10 cellular contexts compared by ENCODE assay signal in the genomic region with DNA sequence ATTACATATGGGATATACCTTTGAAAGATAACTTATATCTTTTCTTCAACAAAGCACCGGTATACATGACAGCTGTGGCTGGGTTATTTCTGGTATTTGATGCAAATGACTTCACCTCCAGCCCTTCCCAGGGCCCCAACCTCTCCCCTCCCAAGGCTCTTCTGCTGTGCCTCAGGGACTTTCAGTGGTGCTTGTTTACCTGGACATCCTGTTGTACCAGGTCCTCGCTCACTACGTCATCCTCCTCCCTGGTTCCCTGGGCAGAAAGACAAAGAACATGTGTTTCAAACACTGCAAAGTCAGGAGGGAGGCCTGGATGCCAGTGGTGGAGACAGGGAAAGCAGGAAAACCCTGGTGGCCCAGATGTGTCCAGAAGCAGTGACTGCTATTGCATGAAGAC. TPM values are rescaled to one million over a fixed set of nuclear protein-coding genes. Genes with fewer than 3 reads are reported as not detected.
DNase-seq lines count a peak whose midpoint lies in the region; ATAC-seq and TF ChIP-seq lines count a peak whose summit lies in the region.
"Had no signal": no experiment of that assay in that cellular context is flagged by ENCODE, and none has a peak within 500 bp of the region (broad histone marks: within the 10 kb centered on the region; RNA-seq: fewer than 3 reads in every experiment).

No MANE protein-coding gene starts in this region.

- H3K36me3 ChIP-seq in CD8-positive, alpha-beta memory T cell (ENCODE audit: insufficient read depth, low read length), result peaks cover 88% of the 10 kb centered on the region

- H3K9me3 Mint-ChIP-seq in CD8-positive, alpha-beta memory T cell, result no peaks in the 10 kb centered on the region
- no peaks in the 10 kb centered on the region for H3K9me3 Mint-ChIP-seq in activated naive CD8-positive, alpha-beta T cell treated with anti-CD3 and anti-CD28 coated beads for 36 hours
- H3K9me3 Mint-ChIP-seq in progenitor cell of endocrine pancreas (ENCODE audit: low read depth) (no peaks in the 10 kb centered on the region), WTC11 (no peaks in the 10 kb centered on the region)

- DNase-seq in CD8-positive, alpha-beta memory T cell, result no peak
- DNase-seq in activated naive CD8-positive, alpha-beta T cell treated with anti-CD3 and anti-CD28 coated beads for 36 hours, result no peak
- DNase-seq in NCI-H1436 (lab: John Stamatoyannopoulos, UW), result no peak
- DNase-seq in progenitor cell of endocrine pancreas (ENCODE audit: low spot score, unreplicated experiment), result no peak
- no peak for DNase-seq in superior temporal gyrus (ENCODE audit: extremely low spot score)
- no peak for DNase-seq in WTC11 (ENCODE audit: low spot score)
- DNase-seq: heart right ventricle, NCI-H2171 treated with DMSO at 0.1 percent for 48 hours had no signal

- no peak for TF ChIP-seq CTCF in progenitor cell of endocrine pancreas (IDR thresholded peaks at IDR 0.05; ENCODE audit: unreplicated experiment)
- no peak for TF ChIP-seq CTCF in WTC11 (IDR thresholded peaks at IDR 0.05)

- no peak overlapping the region for H3K27ac ChIP-seq in CD8-positive, alpha-beta memory T cell (ENCODE audit: low read depth, low read length)

- POLR2A ChIA-PET in CD8-positive, alpha-beta memory T cell (lab: Charles Lee), result interaction anchor here (0.5 kb wide), 1 partner anchor 122 kb away, joined by 3 read pairs; no protein-coding TSS in a partner anchor
- POLR2A ChIA-PET in WTC11 (lab: Charles Lee), result no interaction called here

- no peak overlapping the region for H3K4me3 Mint-ChIP-seq in CD8-positive, alpha-beta memory T cell
- H3K4me3 Mint-ChIP-seq in activated naive CD8-positive, alpha-beta T cell treated with anti-CD3 and anti-CD28 coated beads for 36 hours, result no peak overlapping the region
- H3K4me3 Mint-ChIP-seq in progenitor cell of endocrine pancreas (ENCODE audit: low read depth) (no peak overlapping the region), WTC11 (no peak overlapping the region)

- peaks cover 43% of the 10 kb centered on the region for H3K4me1 ChIP-seq in CD8-positive, alpha-beta memory T cell (ENCODE audit: insufficient read depth, low read length)

- no peaks in the 10 kb centered on the region for H3K27me3 ChIP-seq in CD8-positive, alpha-beta memory T cell (ENCODE audit: insufficient read depth, low read length, poor library complexity, severe bottlenecking)
- H3K27me3 ChIP-seq: heart right ventricle had no signal

- no peaks in the 10 kb centered on the region for H3K27me3 Mint-ChIP-seq in CD8-positive, alpha-beta memory T cell
- no peaks in the 10 kb centered on the region for H3K27me3 Mint-ChIP-seq in activated naive CD8-positive, alpha-beta T cell treated with anti-CD3 and anti-CD28 coated beads for 36 hours
- H3K27me3 Mint-ChIP-seq in progenitor cell of endocrine pancreas (no peaks in the 10 kb centered on the region), WTC11 (ENCODE audit: low read depth) (no peaks in the 10 kb centered on the region)

- CTCF ChIA-PET in CD8-positive, alpha-beta memory T cell (lab: Charles Lee), result interaction anchor here (1.3 to 12.0 kb wide), 8 partner anchors 9 to 105 kb away, joined by 3 to 86 read pairs (median 6); no protein-coding TSS in a partner anchor
- CTCF ChIA-PET in WTC11 (lab: Charles Lee), result interaction anchor here (1.3 to 2.9 kb wide), 3 partner anchors 8 to 83 kb away, joined by 5 to 18 read pairs (median 8); no protein-coding TSS in a partner anchor

- peaks cover 46 to 74% (median 74%) of the 10 kb centered on the region in 3 donors for H3K4me1 Mint-ChIP-seq in CD8-positive, alpha-beta memory T cell
- H3K4me1 Mint-ChIP-seq in activated naive CD8-positive, alpha-beta T cell treated with anti-CD3 and anti-CD28 coated beads for 36 hours, result peaks cover 73% of the 10 kb centered on the region
- peaks cover 6% of the 10 kb centered on the region for H3K4me1 Mint-ChIP-seq in progenitor cell of endocrine pancreas (ENCODE audit: low read depth)
- H3K4me1 Mint-ChIP-seq in WTC11, result peaks cover 3% of the 10 kb centered on the region; the same call in 1 of the 2 replicates

- no peak overlapping the region for H3K4me3 ChIP-seq in CD8-positive, alpha-beta memory T cell (ENCODE audit: low read length)
- H3K4me3 ChIP-seq: heart right ventricle had no signal

- H3K27ac Mint-ChIP-seq in CD8-positive, alpha-beta memory T cell, result peak overlapping the region in 6 of 8 donors; percentile 6 to 92 (median 62)
- H3K27ac Mint-ChIP-seq in activated naive CD8-positive, alpha-beta T cell treated with anti-CD3 and anti-CD28 coated beads for 36 hours, result peak overlapping the region; percentile 35
- H3K27ac Mint-ChIP-seq in progenitor cell of endocrine pancreas (no peak overlapping the region), WTC11 (no peak overlapping the region)

- H3K9me3 ChIP-seq in CD8-positive, alpha-beta memory T cell (ENCODE audit: low read length), result no peaks in the 10 kb centered on the region
- H3K9me3 ChIP-seq: heart right ventricle had no signal

- peaks cover 36 to 99% (median 46%) of the 10 kb centered on the region in 3 donors for H3K36me3 Mint-ChIP-seq in CD8-positive, alpha-beta memory T cell
- H3K36me3 Mint-ChIP-seq in activated naive CD8-positive, alpha-beta T cell treated with anti-CD3 and anti-CD28 coated beads for 36 hours, result peaks cover 72% of the 10 kb centered on the region
- H3K36me3 Mint-ChIP-seq in progenitor cell of endocrine pancreas (ENCODE audit: insufficient read depth) (no peaks in the 10 kb centered on the region), WTC11 (peaks cover 56% of the 10 kb centered on the region)

- ATAC-seq in GM19023 (IDR thresholded peaks at IDR 0.05; ENCODE audit: unreplicated experiment) (peak; percentile 75), HG02943 (IDR thresholded peaks at IDR 0.05; ENCODE audit: low read depth, unreplicated experiment) (peak; percentile 68), WTC11 (no peak)
- ATAC-seq: heart right ventricle had no signal

TF ChIP-seq in WTC11, 78 proteins besides CTCF, POLR2A, EP300 and RAD21:
- TF ChIP-seq OVOL2 (CRISPR knock-in tag; IDR thresholded peaks at IDR 0.05; ENCODE audit: borderline replicate concordance), result no peak
- no peak for TF ChIP-seq ZNF219 (CRISPR knock-in tag; IDR thresholded peaks at IDR 0.05; ENCODE audit: borderline replicate concordance)
- no peak for TF ChIP-seq ETV6 (CRISPR knock-in tag; IDR thresholded peaks at IDR 0.05)
- no peak for TF ChIP-seq MXD4 (CRISPR knock-in tag; IDR thresholded peaks at IDR 0.05; ENCODE audit: borderline replicate concordance)
- TF ChIP-seq, protein P1, sequence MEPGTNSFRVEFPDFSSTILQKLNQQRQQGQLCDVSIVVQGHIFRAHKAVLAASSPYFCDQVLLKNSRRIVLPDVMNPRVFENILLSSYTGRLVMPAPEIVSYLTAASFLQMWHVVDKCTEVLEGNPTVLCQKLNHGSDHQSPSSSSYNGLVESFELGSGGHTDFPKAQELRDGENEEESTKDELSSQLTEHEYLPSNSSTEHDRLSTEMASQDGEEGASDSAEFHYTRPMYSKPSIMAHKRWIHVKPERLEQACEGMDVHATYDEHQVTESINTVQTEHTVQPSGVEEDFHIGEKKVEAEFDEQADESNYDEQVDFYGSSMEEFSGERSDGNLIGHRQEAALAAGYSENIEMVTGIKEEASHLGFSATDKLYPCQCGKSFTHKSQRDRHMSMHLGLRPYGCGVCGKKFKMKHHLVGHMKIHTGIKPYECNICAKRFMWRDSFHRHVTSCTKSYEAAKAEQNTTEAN (CRISPR knock-in tag; IDR thresholded peaks at IDR 0.05), result no peak
- TF ChIP-seq, protein P2, sequence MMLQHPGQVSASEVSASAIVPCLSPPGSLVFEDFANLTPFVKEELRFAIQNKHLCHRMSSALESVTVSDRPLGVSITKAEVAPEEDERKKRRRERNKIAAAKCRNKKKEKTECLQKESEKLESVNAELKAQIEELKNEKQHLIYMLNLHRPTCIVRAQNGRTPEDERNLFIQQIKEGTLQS (CRISPR knock-in tag; conservative IDR thresholded peaks at IDR 0.05), result no peak
- TF ChIP-seq, protein P3, sequence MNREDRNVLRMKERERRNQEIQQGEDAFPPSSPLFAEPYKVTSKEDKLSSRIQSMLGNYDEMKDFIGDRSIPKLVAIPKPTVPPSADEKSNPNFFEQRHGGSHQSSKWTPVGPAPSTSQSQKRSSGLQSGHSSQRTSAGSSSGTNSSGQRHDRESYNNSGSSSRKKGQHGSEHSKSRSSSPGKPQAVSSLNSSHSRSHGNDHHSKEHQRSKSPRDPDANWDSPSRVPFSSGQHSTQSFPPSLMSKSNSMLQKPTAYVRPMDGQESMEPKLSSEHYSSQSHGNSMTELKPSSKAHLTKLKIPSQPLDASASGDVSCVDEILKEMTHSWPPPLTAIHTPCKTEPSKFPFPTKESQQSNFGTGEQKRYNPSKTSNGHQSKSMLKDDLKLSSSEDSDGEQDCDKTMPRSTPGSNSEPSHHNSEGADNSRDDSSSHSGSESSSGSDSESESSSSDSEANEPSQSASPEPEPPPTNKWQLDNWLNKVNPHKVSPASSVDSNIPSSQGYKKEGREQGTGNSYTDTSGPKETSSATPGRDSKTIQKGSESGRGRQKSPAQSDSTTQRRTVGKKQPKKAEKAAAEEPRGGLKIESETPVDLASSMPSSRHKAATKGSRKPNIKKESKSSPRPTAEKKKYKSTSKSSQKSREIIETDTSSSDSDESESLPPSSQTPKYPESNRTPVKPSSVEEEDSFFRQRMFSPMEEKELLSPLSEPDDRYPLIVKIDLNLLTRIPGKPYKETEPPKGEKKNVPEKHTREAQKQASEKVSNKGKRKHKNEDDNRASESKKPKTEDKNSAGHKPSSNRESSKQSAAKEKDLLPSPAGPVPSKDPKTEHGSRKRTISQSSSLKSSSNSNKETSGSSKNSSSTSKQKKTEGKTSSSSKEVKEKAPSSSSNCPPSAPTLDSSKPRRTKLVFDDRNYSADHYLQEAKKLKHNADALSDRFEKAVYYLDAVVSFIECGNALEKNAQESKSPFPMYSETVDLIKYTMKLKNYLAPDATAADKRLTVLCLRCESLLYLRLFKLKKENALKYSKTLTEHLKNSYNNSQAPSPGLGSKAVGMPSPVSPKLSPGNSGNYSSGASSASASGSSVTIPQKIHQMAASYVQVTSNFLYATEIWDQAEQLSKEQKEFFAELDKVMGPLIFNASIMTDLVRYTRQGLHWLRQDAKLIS (CRISPR knock-in tag; IDR thresholded peaks at IDR 0.05; ENCODE audit: borderline replicate concordance), result no peak
- TF ChIP-seq TP53 (CRISPR knock-in tag; IDR thresholded peaks at IDR 0.05), result no peak

RNA-seq across cellular contexts. Expression of gene ANXA6, which starts 23.4 kb away (rescaled TPM):
- 100 to 1,000 TPM; 452 to 459 TPM for total RNA-seq in CD8-positive, alpha-beta memory T cell
- 351 TPM for polyA plus RNA-seq in CD8-positive, alpha-beta memory T cell
- total RNA-seq in activated naive CD8-positive, alpha-beta T cell treated with anti-CD3 and anti-CD28 coated beads for 36 hours, result 100 to 1,000 TPM; 407 to 417 TPM
- total RNA-seq in progenitor cell of endocrine pancreas, result 27.7 and 28.5 TPM in 2 replicates
- total RNA-seq in WTC11 (2021), result 92.8 to 95.4 TPM (median 92.9 TPM) in 3 replicates

RNA-seq across cellular contexts. Expression of gene TNIP1, which starts 53.4 kb away (rescaled TPM):
- 100 to 1,000 TPM; 212 to 213 TPM for total RNA-seq in CD8-positive, alpha-beta memory T cell
- polyA plus RNA-seq in CD8-positive, alpha-beta memory T cell, result 62.4 TPM
- total RNA-seq in activated naive CD8-positive, alpha-beta T cell treated with anti-CD3 and anti-CD28 coated beads for 36 hours, result 100 to 1,000 TPM; 185 to 189 TPM
- total RNA-seq in progenitor cell of endocrine pancreas, result 53.8 and 55.0 TPM in 2 replicates
- total RNA-seq in WTC11 (2021), result 41.1 to 48.9 TPM (median 47.0 TPM) in 3 replicates

Comparison
In these comparisons a context has a peak if more than half of its experiments do, and no peak if none do; other contexts are left out.
1. H3K27ac Mint-ChIP-seq: peak in CD8-positive, alpha-beta memory T cell (6 of 8) and activated naive CD8-positive, alpha-beta T cell treated with anti-CD3 and anti-CD28 coated beads for 36 hours (single experiment); none in progenitor cell of endocrine pancreas (single experiment) and WTC11 (single experiment).